ENCODE assay signal across 8 cellular contexts in the genomic region with DNA sequence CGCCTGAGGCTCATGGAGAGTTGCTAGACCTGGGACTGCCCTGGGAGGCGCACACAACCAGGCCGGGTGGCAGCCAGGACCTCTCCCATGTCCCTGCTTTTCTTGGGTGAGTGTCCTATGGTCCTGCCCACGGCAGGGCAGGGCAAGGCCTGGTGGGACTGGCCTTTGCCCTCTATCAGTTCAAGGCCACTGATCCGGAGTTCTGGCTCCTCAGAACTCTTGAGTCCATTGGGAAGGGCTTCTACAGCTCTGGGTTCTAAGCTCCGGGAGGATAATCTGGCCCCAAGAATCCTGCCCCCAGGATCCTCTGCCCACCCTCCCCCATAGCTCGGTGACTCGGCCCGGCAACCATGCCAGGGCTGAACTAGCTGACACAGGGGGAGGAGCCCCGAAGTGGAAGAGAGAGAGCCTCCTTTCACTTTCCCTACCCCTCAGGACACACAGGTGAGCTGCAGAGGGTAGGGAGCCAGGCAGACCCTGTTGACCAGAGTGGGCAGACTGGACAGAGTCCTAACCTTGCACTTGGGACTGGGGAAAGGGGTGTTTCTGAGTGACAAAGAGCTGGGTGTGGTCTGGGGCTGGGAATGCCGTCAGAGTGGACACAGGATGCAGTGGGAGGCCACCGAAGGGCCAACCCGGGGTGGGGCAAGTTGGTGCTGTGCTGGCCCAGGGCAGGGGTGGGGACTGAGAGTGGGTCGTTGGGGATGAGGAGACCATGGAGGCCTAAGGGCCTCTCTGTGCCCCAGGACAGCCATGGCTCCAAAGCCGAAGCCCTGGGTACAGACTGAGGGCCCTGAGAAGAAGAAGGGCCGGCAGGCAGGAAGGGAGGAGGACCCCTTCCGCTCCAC. TPM values are rescaled to one million over a fixed set of nuclear protein-coding genes. Genes with fewer than 3 reads are reported as not detected.
DNase-seq lines count a peak whose midpoint lies in the region; ATAC-seq and TF ChIP-seq lines count a peak whose summit lies in the region.

No MANE protein-coding gene starts in this region.

- TF ChIP-seq CTCF in endothelial cell (IDR thresholded peaks at IDR 0.05; ENCODE audit: unreplicated experiment): no peak

- DNase-seq in HK-2 (ENCODE audit: unreplicated experiment): peak; percentile 70
- peak in 3 of 4 experiments; percentile 20 to 45 (median 23) for DNase-seq in activated CD4-positive, CD25-positive, alpha-beta regulatory T cell (lab: John Stamatoyannopoulos, UW)
- peak; percentile 45 to 58 for DNase-seq in lung microvascular endothelial cell (ENCODE audit: low read depth in 2 of 2)
- no peak for DNase-seq in MV-4-11 (lab: John Stamatoyannopoulos, UW)
- no peak for DNase-seq in endothelial cell (ENCODE audit: low spot score)

- peaks cover 43% of the 10 kb centered on the region for H3K4me1 Mint-ChIP-seq in dendritic cell treated with granulocyte-macrophage colony-stimulating factor and Interleukin-4, amounts not matched to agents 40 ng/mL and 50 ng/mL, for 4 days (ENCODE audit: low read depth)
- H3K4me1 Mint-ChIP-seq in stimulated activated memory B cell treated with anti-CD40 and anti-IgM and Interleukin-4, amounts not matched to agents 10 μg/mL and 1 μg/mL and 100 μg/mL, for 72 hours: peaks cover 42% of the 10 kb centered on the region
- peaks cover 20% of the 10 kb centered on the region for H3K4me1 Mint-ChIP-seq in endothelial cell (ENCODE audit: unreplicated experiment)

- H3K9me3 Mint-ChIP-seq in dendritic cell treated with granulocyte-macrophage colony-stimulating factor and Interleukin-4, amounts not matched to agents 40 ng/mL and 50 ng/mL, for 4 days: no peaks in the 10 kb centered on the region
- no peaks in the 10 kb centered on the region for H3K9me3 Mint-ChIP-seq in stimulated activated memory B cell treated with anti-CD40 and anti-IgM and Interleukin-4, amounts not matched to agents 10 μg/mL and 1 μg/mL and 100 μg/mL, for 72 hours
- H3K9me3 Mint-ChIP-seq in endothelial cell (ENCODE audit: unreplicated experiment): no peaks in the 10 kb centered on the region

- peaks cover 30% of the 10 kb centered on the region for H3K36me3 Mint-ChIP-seq in dendritic cell treated with granulocyte-macrophage colony-stimulating factor and Interleukin-4, amounts not matched to agents 40 ng/mL and 50 ng/mL, for 4 days (ENCODE audit: low read depth)
- H3K36me3 Mint-ChIP-seq in stimulated activated memory B cell treated with anti-CD40 and anti-IgM and Interleukin-4, amounts not matched to agents 10 μg/mL and 1 μg/mL and 100 μg/mL, for 72 hours: peaks cover 49% of the 10 kb centered on the region
- H3K36me3 Mint-ChIP-seq in endothelial cell (ENCODE audit: low read depth, unreplicated experiment): peaks cover 16% of the 10 kb centered on the region

- peak overlapping the region; percentile 82 for H3K4me3 Mint-ChIP-seq in dendritic cell treated with granulocyte-macrophage colony-stimulating factor and Interleukin-4, amounts not matched to agents 40 ng/mL and 50 ng/mL, for 4 days
- peak overlapping the region; percentile 91 for H3K4me3 Mint-ChIP-seq in stimulated activated memory B cell treated with anti-CD40 and anti-IgM and Interleukin-4, amounts not matched to agents 10 μg/mL and 1 μg/mL and 100 μg/mL, for 72 hours
- H3K4me3 Mint-ChIP-seq in endothelial cell (ENCODE audit: unreplicated experiment): no peak overlapping the region

- peak overlapping the region; percentile 85 for H3K27ac Mint-ChIP-seq in dendritic cell treated with granulocyte-macrophage colony-stimulating factor and Interleukin-4, amounts not matched to agents 40 ng/mL and 50 ng/mL, for 4 days
- H3K27ac Mint-ChIP-seq in stimulated activated memory B cell treated with anti-CD40 and anti-IgM and Interleukin-4, amounts not matched to agents 10 μg/mL and 1 μg/mL and 100 μg/mL, for 72 hours: peak overlapping the region; percentile 88
- H3K27ac Mint-ChIP-seq in endothelial cell (ENCODE audit: unreplicated experiment): no peak overlapping the region

- peak; percentile 20 for ATAC-seq in GM18498 (IDR thresholded peaks at IDR 0.05; ENCODE audit: unreplicated experiment)
- ATAC-seq in stimulated activated memory B cell treated with anti-CD40 and anti-IgM and Interleukin-4, amounts not matched to agents 10 μg/mL and 1 μg/mL and 100 μg/mL, for 72 hours: peak; percentile 56

- intact Hi-C loops in dendritic cell treated with granulocyte-macrophage colony-stimulating factor and Interleukin-4, amounts not matched to agents 40 ng/mL and 50 ng/mL, for 4 days (cut with micrococcal nuclease): loop anchor here (1.0 to 5.0 kb wide), 3 partner anchors 31 to 114 kb away; a partner anchor contains a TSS

- no peaks in the 10 kb centered on the region for H3K27me3 Mint-ChIP-seq in dendritic cell treated with granulocyte-macrophage colony-stimulating factor and Interleukin-4, amounts not matched to agents 40 ng/mL and 50 ng/mL, for 4 days
- no peaks in the 10 kb centered on the region for H3K27me3 Mint-ChIP-seq in stimulated activated memory B cell treated with anti-CD40 and anti-IgM and Interleukin-4, amounts not matched to agents 10 μg/mL and 1 μg/mL and 100 μg/mL, for 72 hours
- peaks cover 6% of the 10 kb centered on the region for H3K27me3 Mint-ChIP-seq in endothelial cell (ENCODE audit: unreplicated experiment)

RNA-seq across cellular contexts. Expression of a gene that starts 0.7 kb away (rescaled TPM):
- 4.6 and 7.4 TPM in 2 replicates for total RNA-seq in lung microvascular endothelial cell
- total RNA-seq in endothelial cell (ENCODE audit: unreplicated experiment): 4.6 TPM

RNA-seq across cellular contexts. Expression of a gene that starts 1.1 kb away (rescaled TPM):
- total RNA-seq in lung microvascular endothelial cell (11.1 and 18.5 TPM in 2 replicates), endothelial cell (ENCODE audit: unreplicated experiment) (20.6 TPM)

RNA-seq across cellular contexts. Expression of a gene that starts 12.4 kb away (rescaled TPM):
- total RNA-seq in lung microvascular endothelial cell (not detected in 2 replicates), endothelial cell (ENCODE audit: unreplicated experiment) (not detected)

RNA-seq across cellular contexts. Expression of a gene that starts 24.4 kb away (rescaled TPM):
- total RNA-seq in lung microvascular endothelial cell: 15.0 and 19.2 TPM in 2 replicates
- total RNA-seq in endothelial cell (ENCODE audit: unreplicated experiment): 60.6 TPM

RNA-seq across cellular contexts. Expression of a gene that starts 31.0 kb away (rescaled TPM):
- total RNA-seq in lung microvascular endothelial cell (10.0 and 16.7 TPM in 2 replicates), endothelial cell (ENCODE audit: unreplicated experiment) (7.1 TPM)

Comparison
In these comparisons a context has a peak if more than half of its experiments do, and no peak if none do; other contexts are left out.
1. DNase-seq: peak in HK-2 (single experiment), activated CD4-positive, CD25-positive, alpha-beta regulatory T cell (3 of 4) and lung microvascular endothelial cell (2 of 2); none in MV-4-11 (single experiment) and endothelial cell (single experiment).